8 cellular contexts compared by ENCODE assay signal in genomic region chr14:106774889-106775480, GRCh38.
A peak's percentile ranks its signal among the peaks of the same experiment; 100 is the strongest.
DNase-seq lines count a peak whose midpoint lies in the region; ATAC-seq and TF ChIP-seq lines count a peak whose summit lies in the region.
"Not testable (repeated sequence)": the region's sequence is repeated elsewhere in the genome, so short reads cannot be mapped to it uniquely, and the experiment has no call there.

No MANE protein-coding gene starts in this region.

- not testable (repeated sequence) for H3K27me3 ChIP-seq in CD4-positive, alpha-beta memory T cell (ENCODE audit: insufficient read depth, low read length); KMS-11 (ENCODE audit: insufficient read depth, low read depth); esophagus squamous epithelium
- H3K27me3 ChIP-seq in spleen (replicated peaks in 1 of 7): peaks cover 0 to 31% (median 0%) of the 10 kb centered on the region in 7 donors

- H3K4me3 ChIP-seq in CD4-positive, alpha-beta memory T cell (ENCODE audit: low read length in 2 of 2); KMS-11 (IDR thresholded peaks at IDR 0.05; ENCODE audit: insufficient read depth, low read depth, low read length); esophagus squamous epithelium; spleen: not testable (repeated sequence)

- H3K9me3 Mint-ChIP-seq in CD4-positive, alpha-beta memory T cell: peaks cover 0 to 11% (median 4%) of the 10 kb centered on the region in 8 donors
- H3K9me3 Mint-ChIP-seq in activated T-helper 17 cell treated with anti-CD3 and anti-CD28 coated beads, Interleukin-2, amount 50 U/mL, for 72 hours: not testable (repeated sequence)

- peak; percentile 26 for ATAC-seq in activated T-helper 17 cell treated with anti-CD3 and anti-CD28 coated beads, Interleukin-2, amount 50 U/mL, for 72 hours (replicated peaks)

- intact Hi-C loops in CD4-positive, alpha-beta memory T cell (cut with micrococcal nuclease); esophagus squamous epithelium (cut with DNase I); spleen (cut with DNase I; ENCODE audit: low total_unique reads): not testable (repeated sequence)

- WGBS in esophagus squamous epithelium, 2 donors: 35 to 59% methylated on average over 6 to 11 of the region's 11 CpGs
- WGBS in spleen, 5 donors: 25 to 38% (median 27%) methylated on average over 11 of the region's 11 CpGs

- H3K9me3 ChIP-seq in CD4-positive, alpha-beta memory T cell (ENCODE audit: control insufficient read depth in 1 of 2, low read length in 2 of 2); esophagus squamous epithelium: not testable (repeated sequence)
- H3K9me3 ChIP-seq in spleen: peaks cover 0 to 13% (median 9%) of the 10 kb centered on the region in 8 donors

- H3K4me3 Mint-ChIP-seq in CD4-positive, alpha-beta memory T cell: peak overlapping the region in 1 of 8 donors; percentile 43
- H3K4me3 Mint-ChIP-seq in activated T-helper 17 cell treated with anti-CD3 and anti-CD28 coated beads, Interleukin-2, amount 50 U/mL, for 72 hours: peak overlapping the region; percentile 35

- not testable (repeated sequence) for H3K79me2 ChIP-seq in KMS-11 (ENCODE audit: insufficient read depth, low read depth)

- not testable (repeated sequence) for H3K27ac Mint-ChIP-seq in CD4-positive, alpha-beta memory T cell; activated T-helper 17 cell treated with anti-CD3 and anti-CD28 coated beads, Interleukin-2, amount 50 U/mL, for 72 hours

- TF ChIP-seq POLR2A in esophagus squamous epithelium (IDR thresholded peaks at IDR 0.05); spleen (IDR thresholded peaks at IDR 0.05): not testable (repeated sequence)

- TF ChIP-seq CTCF in KMS-11 (conservative IDR thresholded peaks at IDR 0.05; ENCODE audit: low read depth, low read length) (peak; percentile 60), esophagus squamous epithelium (IDR thresholded peaks at IDR 0.05) (peak in 4 of 6 experiments; percentile 5 to 46 (median 26)), spleen (IDR thresholded peaks at IDR 0.05 in 8 of 11, conservative IDR thresholded peaks at IDR 0.05 in 3 of 11) (peak; percentile 40 to 88 (median 65))

- DNase-seq in CD4-positive, alpha-beta memory T cell: peak; percentile 74 to 80 (median 77)
- peak; percentile 68 for DNase-seq in NK-92 treated with Interleukin-12 subunit alpha and Interleukin-12 subunit beta, amount 100 ng/mL, for 24 hours (lab: John Stamatoyannopoulos, UW)
- DNase-seq in activated CD4-positive, alpha-beta T cell treated with anti-CD3 and anti-CD28 coated beads for 24 hours (ENCODE audit: low read depth in 2 of 2): peak; percentile 71 to 76
- DNase-seq in esophagus squamous epithelium (lab: John Stamatoyannopoulos, UW): not testable (repeated sequence)
- peak; percentile 95 for DNase-seq in spleen
- peak; percentile 50 to 62 for DNase-seq in stimulated activated CD8-positive, alpha-beta memory T cell treated with anti-CD3 and anti-CD28 coated beads, Interleukin-7, amount 100 ng/mL, for 1 hour (ENCODE audit: low read depth in 2 of 2)

- H3K27me3 Mint-ChIP-seq in CD4-positive, alpha-beta memory T cell; activated T-helper 17 cell treated with anti-CD3 and anti-CD28 coated beads, Interleukin-2, amount 50 U/mL, for 72 hours: not testable (repeated sequence)

- not testable (repeated sequence) for H3K36me3 Mint-ChIP-seq in CD4-positive, alpha-beta memory T cell; activated T-helper 17 cell treated with anti-CD3 and anti-CD28 coated beads, Interleukin-2, amount 50 U/mL, for 72 hours (ENCODE audit: low read depth)

- H3K9ac ChIP-seq in KMS-11: not testable (repeated sequence)

- not testable (repeated sequence) for H4K20me1 ChIP-seq in KMS-11 (ENCODE audit: insufficient read depth)

- CTCF ChIA-PET in CD4-positive, alpha-beta memory T cell (lab: Charles Lee; ENCODE audit: partially characterized antibody): interaction anchor here (0.8 kb wide), 1 partner anchor 9 kb away, joined by 3 read pairs; no protein-coding TSS in a partner anchor

- peaks cover 18% of the 10 kb centered on the region for H3K4me1 ChIP-seq in CD4-positive, alpha-beta memory T cell (ENCODE audit: insufficient read depth, low read length)
- peaks cover 21% of the 10 kb centered on the region for H3K4me1 ChIP-seq in KMS-11 (ENCODE audit: low read depth, poor library complexity, severe bottlenecking)
- not testable (repeated sequence) for H3K4me1 ChIP-seq in esophagus squamous epithelium, spleen

- H3K4me2 ChIP-seq in KMS-11: not testable (repeated sequence)

- not testable (repeated sequence) for H3K36me3 ChIP-seq in CD4-positive, alpha-beta memory T cell (ENCODE audit: insufficient read depth, low read length); KMS-11 (ENCODE audit: insufficient read depth); esophagus squamous epithelium; spleen

- not testable (repeated sequence) for H2AFZ ChIP-seq in KMS-11 (ENCODE audit: low read depth)

- POLR2A ChIA-PET in CD4-positive, alpha-beta memory T cell (lab: Charles Lee; ENCODE audit: partially characterized antibody): not testable (repeated sequence)

- H3K27ac ChIP-seq in CD4-positive, alpha-beta memory T cell (ENCODE audit: low read depth, low read length); KMS-11; esophagus squamous epithelium; spleen: not testable (repeated sequence)

- peaks cover 6 to 30% (median 17%) of the 10 kb centered on the region in 4 donors for H3K4me1 Mint-ChIP-seq in CD4-positive, alpha-beta memory T cell
- H3K4me1 Mint-ChIP-seq in activated T-helper 17 cell treated with anti-CD3 and anti-CD28 coated beads, Interleukin-2, amount 50 U/mL, for 72 hours: peaks cover 11% of the 10 kb centered on the region
